ENCODE assay signal across 1 cellular context in genomic region chr3:17261627-17262369, GRCh38.
TF ChIP-seq lines count a peak whose summit lies in the region.

No MANE protein-coding gene starts in this region.

TF ChIP-seq in K562, 482 proteins besides CTCF, POLR2A, EP300 and RAD21 (continued from another document):
- TF ChIP-seq ARID4B (CRISPR knock-in tag; IDR thresholded peaks at IDR 0.05) (no peak), ZNF655 (CRISPR knock-in tag; IDR thresholded peaks at IDR 0.05) (no peak)
TF ChIP-seq in K562: peak in this region for 2.
